8 cellular contexts compared by ENCODE assay signal in the genomic region with DNA sequence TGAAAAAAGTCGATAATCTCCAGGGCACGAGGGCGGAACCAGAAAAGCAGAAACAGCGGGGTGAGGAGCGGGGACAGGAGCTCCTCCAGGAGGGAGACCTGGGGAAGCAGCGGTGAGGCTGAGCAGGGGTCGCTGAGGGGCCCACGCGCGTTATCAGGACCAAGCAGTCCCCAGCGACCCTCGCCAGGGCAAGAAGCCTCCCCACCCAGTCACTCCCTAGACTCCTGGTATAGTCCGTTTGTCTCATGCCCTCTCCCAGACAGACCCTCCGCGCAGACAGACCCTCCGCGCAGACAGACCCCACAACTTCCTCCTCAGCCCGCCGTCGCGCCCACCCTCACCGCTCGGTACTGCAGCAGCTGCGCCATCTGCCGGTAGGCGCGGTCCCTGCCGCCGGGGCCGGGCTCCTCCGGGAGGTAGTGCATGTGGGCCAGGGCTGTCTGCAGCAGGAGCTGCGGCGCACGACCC. TPM values are rescaled to one million over a fixed set of nuclear protein-coding genes. Genes with fewer than 3 reads are reported as not detected.
DNase-seq lines count a peak whose midpoint lies in the region; ATAC-seq and TF ChIP-seq lines count a peak whose summit lies in the region.

No MANE protein-coding gene starts in this region.

- peak overlapping the region; percentile 63 for H2BK5ac ChIP-seq in neuronal stem cell (ENCODE audit: low read length)

- H4K20me1 ChIP-seq in OCI-LY3 (ENCODE audit: insufficient read depth, low read length) = no peaks in the 10 kb centered on the region

- H3K4ac ChIP-seq in neuronal stem cell (ENCODE audit: low read length) = no peak overlapping the region

- H3K36me3 ChIP-seq in OCI-LY3 (replicated peaks; ENCODE audit: low read depth, low read length) (no peaks in the 10 kb centered on the region), neuronal stem cell (replicated peaks in 1 of 2; ENCODE audit: control insufficient read depth in 2 of 2, insufficient read depth in 2 of 2, low read length in 2 of 2) (peaks cover 0 to 5% of the 10 kb centered on the region in 2 donors)

- H3K27ac ChIP-seq in OCI-LY3 (ENCODE audit: low read length) (no peak overlapping the region), neuronal stem cell (replicated peaks; ENCODE audit: low read length) (no peak overlapping the region), substantia nigra (ENCODE audit: low read depth, low read length, poor library complexity, severe bottlenecking) (no peak overlapping the region)

- no peak overlapping the region for H4K91ac ChIP-seq in neuronal stem cell (ENCODE audit: low read depth, low read length, poor library complexity)

- peak overlapping the region; percentile 72 to 93 for H3K4me3 Mint-ChIP-seq in activated T-cell treated with anti-CD3 and anti-CD28 coated beads, Interleukin-2, amount 50 U/mL, for 72 hours

- peak; percentile 68 for ATAC-seq in HG02885 (IDR thresholded peaks at IDR 0.05; ENCODE audit: poor library complexity, unreplicated experiment)
- peak; percentile 72 to 73 for ATAC-seq in activated T-cell treated with anti-CD3 and anti-CD28 coated beads, Interleukin-2, amount 50 U/mL, for 72 hours (replicated peaks in 1 of 2)
- no peak for ATAC-seq in HG03025 (IDR thresholded peaks at IDR 0.05; ENCODE audit: low FRiP score, unreplicated experiment)

- peaks cover 1% of the 10 kb centered on the region for H3K79me1 ChIP-seq in neuronal stem cell (ENCODE audit: low read depth, low read length)

- H3K4me2 ChIP-seq in OCI-LY3 (ENCODE audit: low read length) (peak overlapping the region; percentile 94), neuronal stem cell (ENCODE audit: insufficient read depth, low read length, poor library complexity, severe bottlenecking) (peak overlapping the region; percentile 52)

- H3K23ac ChIP-seq in neuronal stem cell (ENCODE audit: low read depth, low read length, poor library complexity) = peak overlapping the region; percentile 98

- H3K4me1 Mint-ChIP-seq in activated T-cell treated with anti-CD3 and anti-CD28 coated beads, Interleukin-2, amount 50 U/mL, for 72 hours (ENCODE audit: low read depth) = peaks cover 53% of the 10 kb centered on the region

- DNase-seq in GM10248 (ENCODE audit: extremely low spot score) (peak; percentile 83), fibroblast of pulmonary artery (ENCODE audit: low read depth) (peak; percentile 51), neuronal stem cell (ENCODE audit: low spot score) (peak; percentile 79), substantia nigra (lab: John Stamatoyannopoulos, UW) (peak in 31 of 49 donors; percentile 3 to 72 (median 35))
- DNase-seq in activated T-cell treated with anti-CD3 and anti-CD28 coated beads, Interleukin-2, amount 50 U/mL, for 72 hours = peak; percentile 87 to 91

- H3K4me3 ChIP-seq in OCI-LY3 (ENCODE audit: low read length) = peak overlapping the region; percentile 79
- no peak overlapping the region for H3K4me3 ChIP-seq in fibroblast of pulmonary artery (replicated peaks; ENCODE audit: low read depth, low read length)
- peak overlapping the region; percentile 41 to 66 for H3K4me3 ChIP-seq in neuronal stem cell (ENCODE audit: low read length in 2 of 2)

- peak overlapping the region; percentile 97 for H2BK15ac ChIP-seq in neuronal stem cell (ENCODE audit: low read length)

- TF ChIP-seq CTCF in GM10248 (IDR thresholded peaks at IDR 0.05; ENCODE audit: control extremely low read depth, extremely low read depth, low read depth, missing control alignments) = peak; percentile 95
- TF ChIP-seq CTCF in OCI-LY3 (IDR thresholded peaks at IDR 0.05; ENCODE audit: low read depth, low read length) = peak; percentile 93
- peak; percentile 84 for TF ChIP-seq CTCF in fibroblast of pulmonary artery (IDR thresholded peaks at IDR 0.05; ENCODE audit: low read length, missing control alignments)

- H3K36me3 Mint-ChIP-seq in activated T-cell treated with anti-CD3 and anti-CD28 coated beads, Interleukin-2, amount 50 U/mL, for 72 hours (ENCODE audit: insufficient read depth in 2 of 2) = peaks cover 2 to 3% of the 10 kb centered on the region in 2 donors

- H4K8ac ChIP-seq in neuronal stem cell (ENCODE audit: low read depth, low read length) = peak overlapping the region; percentile 56

- H3K27me3 ChIP-seq in OCI-LY3 (ENCODE audit: low read depth, low read length) (0 out of 2 replicates have a peak, but pooled peaks cover 6% of the 10 kb centered on the region), neuronal stem cell (ENCODE audit: control insufficient read depth in 3 of 3, insufficient read depth in 3 of 3, low read depth in 1 of 3, low read length in 3 of 3) (peaks cover 0 to 18% (median 0%) of the 10 kb centered on the region in 3 experiments)

- POLR2A ChIA-PET in GM10248 (lab: Yijun Ruan, JAX) = interaction anchor here (0.5 kb wide), 1 partner anchor 19 kb away, joined by 3 read pairs; no protein-coding TSS in a partner anchor

- H2AFZ ChIP-seq in OCI-LY3 (ENCODE audit: low read depth, low read length) = peak overlapping the region; percentile 82
- H2AFZ ChIP-seq in neuronal stem cell (ENCODE audit: low read length) = peak overlapping the region; percentile 94

- H3K9ac ChIP-seq in OCI-LY3 (ENCODE audit: low read length) (peak overlapping the region; percentile 63), neuronal stem cell (ENCODE audit: low read depth, low read length, poor library complexity) (peak overlapping the region; percentile 85)

- peak overlapping the region; percentile 100 for H2AK5ac ChIP-seq in neuronal stem cell (ENCODE audit: low read depth, low read length)

- H3K27me3 Mint-ChIP-seq in activated T-cell treated with anti-CD3 and anti-CD28 coated beads, Interleukin-2, amount 50 U/mL, for 72 hours (ENCODE audit: low read depth) = peaks cover 30% of the 10 kb centered on the region

- H3K4me1 ChIP-seq in OCI-LY3 (ENCODE audit: low read length) (peaks cover 7% of the 10 kb centered on the region; the same call in 1 of the 2 replicates), neuronal stem cell (ENCODE audit: control insufficient read depth in 2 of 2, insufficient read depth in 1 of 2, low read depth in 1 of 2, low read length in 2 of 2) (peaks cover 27 to 39% of the 10 kb centered on the region in 2 donors)

- H3K14ac ChIP-seq in neuronal stem cell (ENCODE audit: low read length) = no peak overlapping the region

- no CpG with 5 or more reads among the region's 34 CpGs for WGBS in neuronal stem cell (ENCODE audit: extremely low coverage in 2 of 2, insufficient read length in 2 of 2, insufficient replicate concordance in 1 of 2), 2 donors

- H2BK12ac ChIP-seq in neuronal stem cell (ENCODE audit: low read length) = peak overlapping the region; percentile 99

- H2BK120ac ChIP-seq in neuronal stem cell (ENCODE audit: low read depth, low read length) = peak overlapping the region; percentile 69

- peak overlapping the region; percentile 99 for H3K18ac ChIP-seq in neuronal stem cell (ENCODE audit: low read length)

- H3K27ac Mint-ChIP-seq in activated T-cell treated with anti-CD3 and anti-CD28 coated beads, Interleukin-2, amount 50 U/mL, for 72 hours = no peak overlapping the region

- no peaks in the 10 kb centered on the region for H3K9me3 Mint-ChIP-seq in activated T-cell treated with anti-CD3 and anti-CD28 coated beads, Interleukin-2, amount 50 U/mL, for 72 hours

- H3K9me3 ChIP-seq in OCI-LY3 (ENCODE audit: insufficient read depth, low read length) (no peaks in the 10 kb centered on the region), neuronal stem cell (replicated peaks in 1 of 2; ENCODE audit: control insufficient read depth in 2 of 2, insufficient read depth in 1 of 2, low read depth in 1 of 2, low read length in 2 of 2) (peaks cover 0 to 2% of the 10 kb centered on the region in 2 donors)

- no peaks in the 10 kb centered on the region for H3K79me2 ChIP-seq in OCI-LY3 (ENCODE audit: low read length)

- CTCF ChIA-PET in GM10248 (lab: Yijun Ruan, JAX) = interaction anchor here (0.7 to 7.9 kb wide), 31 partner anchors 9 to 613 kb away, joined by 3 to 84 read pairs (median 4); a partner anchor contains a TSS

RNA-seq across cellular contexts. Expression of a gene that starts 6.3 kb away (rescaled TPM):
- total RNA-seq in activated T-cell treated with anti-CD3 and anti-CD28 coated beads, Interleukin-2, amount 50 U/mL, for 72 hours = 10 to 100 TPM in 1 of 2 donors, 1 to 10 TPM in 1; 9.0 to 10.1 TPM
- polyA plus RNA-seq in neuronal stem cell (2013, experiment 1 of 2) = 6.3 TPM
- polyA plus RNA-seq in neuronal stem cell (2013, experiment 2 of 2) = 5.0 TPM

RNA-seq across cellular contexts. Expression of a gene that starts 10.3 kb away (rescaled TPM):
- total RNA-seq in activated T-cell treated with anti-CD3 and anti-CD28 coated beads, Interleukin-2, amount 50 U/mL, for 72 hours = 10 to 100 TPM; 46.6 to 49.6 TPM
- 8.6 TPM for polyA plus RNA-seq in neuronal stem cell (2013, experiment 1 of 2)
- 8.5 TPM for polyA plus RNA-seq in neuronal stem cell (2013, experiment 2 of 2)

RNA-seq across cellular contexts. Expression of a gene that starts 27.2 kb away (rescaled TPM):
- 1 to 10 TPM; 6.8 to 8.1 TPM for total RNA-seq in activated T-cell treated with anti-CD3 and anti-CD28 coated beads, Interleukin-2, amount 50 U/mL, for 72 hours
- 5.4 TPM for polyA plus RNA-seq in neuronal stem cell (2013, experiment 1 of 2)
- 5.6 TPM for polyA plus RNA-seq in neuronal stem cell (2013, experiment 2 of 2)

RNA-seq across cellular contexts. Expression of a gene that starts 30.3 kb away (rescaled TPM):
- 10 to 100 TPM; 14.4 to 15.7 TPM for total RNA-seq in activated T-cell treated with anti-CD3 and anti-CD28 coated beads, Interleukin-2, amount 50 U/mL, for 72 hours
- polyA plus RNA-seq in neuronal stem cell (2013, experiment 1 of 2) = 5.1 TPM
- polyA plus RNA-seq in neuronal stem cell (2013, experiment 2 of 2) = 4.6 TPM

RNA-seq across cellular contexts. Expression of a gene that starts 39.7 kb away (rescaled TPM):
- total RNA-seq in activated T-cell treated with anti-CD3 and anti-CD28 coated beads, Interleukin-2, amount 50 U/mL, for 72 hours = 10 to 100 TPM in 1 of 2 donors, 1 to 10 TPM in 1; 9.4 to 11.6 TPM
- 14.1 TPM for polyA plus RNA-seq in neuronal stem cell (2013, experiment 1 of 2)
- 13.9 TPM for polyA plus RNA-seq in neuronal stem cell (2013, experiment 2 of 2)

Comparison
In these comparisons a context has a peak if more than half of its experiments do, and no peak if none do; other contexts are left out.
1. DNase-seq: peak in every context shown above with its lines; median percentile 89 in activated T-cell treated with anti-CD3 and anti-CD28 coated beads, Interleukin-2, amount 50 U/mL, for 72 hours; 83 in GM10248; 79 in neuronal stem cell; 51 in fibroblast of pulmonary artery; 35 in substantia nigra.